Comparison of ENCODE assay signal across 3 cellular contexts in the genomic region with DNA sequence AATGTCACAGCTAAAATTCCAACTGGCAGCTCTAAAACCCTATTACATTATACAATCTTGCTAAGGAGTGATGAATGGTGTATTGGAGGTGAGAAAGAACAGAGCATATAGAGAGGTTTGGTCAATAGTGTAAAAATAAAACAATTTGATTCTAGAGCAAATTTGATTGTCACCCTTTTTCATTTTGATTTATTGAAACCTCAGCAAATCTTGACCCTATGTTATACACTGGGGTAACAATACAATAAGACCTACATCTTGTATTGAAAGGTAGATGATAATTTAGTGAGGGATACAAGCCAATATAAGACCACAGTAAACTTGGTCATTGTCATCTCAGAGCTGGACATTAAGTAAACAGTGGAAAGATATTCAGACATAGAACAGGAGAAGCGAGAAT.
A peak's percentile ranks its signal among the peaks of the same experiment; 100 is the strongest.
TF ChIP-seq lines count a peak whose summit lies in the region.

No MANE protein-coding gene starts in this region.

TF ChIP-seq in HepG2, 621 proteins besides CTCF, POLR2A, EP300 and RAD21:
- peak; percentile 77 to 83 for TF ChIP-seq MAFK (conservative IDR thresholded peaks at IDR 0.05 in 1 of 2, IDR thresholded peaks at IDR 0.05 in 1 of 2; ENCODE audit: low read length in 2 of 2)
- no peak for TF ChIP-seq ZBTB20 (CRISPR knock-in tag; IDR thresholded peaks at IDR 0.05; ENCODE audit: borderline replicate concordance, low read depth)
- TF ChIP-seq MAFF (IDR thresholded peaks at IDR 0.05; ENCODE audit: low read depth, low read length): peak; percentile 79

TF ChIP-seq in IMR-90, 13 proteins besides CTCF, POLR2A, EP300 and RAD21:
- peak; percentile 66 for TF ChIP-seq MAFK (IDR thresholded peaks at IDR 0.05; ENCODE audit: low read depth, low read length)
- TF ChIP-seq RCOR1 (IDR thresholded peaks at IDR 0.05; ENCODE audit: insufficient replicate concordance, low read length): no peak

TF ChIP-seq in K562, 482 proteins besides CTCF, POLR2A, EP300 and RAD21:
- TF ChIP-seq POLR2AphosphoS2 (IDR thresholded peaks at IDR 0.05; ENCODE audit: low read length): no peak
- TF ChIP-seq ZNF316 (IDR thresholded peaks at IDR 0.05): peak; percentile 3; the same call in 1 of the 2 replicates
- TF ChIP-seq, protein P1, sequence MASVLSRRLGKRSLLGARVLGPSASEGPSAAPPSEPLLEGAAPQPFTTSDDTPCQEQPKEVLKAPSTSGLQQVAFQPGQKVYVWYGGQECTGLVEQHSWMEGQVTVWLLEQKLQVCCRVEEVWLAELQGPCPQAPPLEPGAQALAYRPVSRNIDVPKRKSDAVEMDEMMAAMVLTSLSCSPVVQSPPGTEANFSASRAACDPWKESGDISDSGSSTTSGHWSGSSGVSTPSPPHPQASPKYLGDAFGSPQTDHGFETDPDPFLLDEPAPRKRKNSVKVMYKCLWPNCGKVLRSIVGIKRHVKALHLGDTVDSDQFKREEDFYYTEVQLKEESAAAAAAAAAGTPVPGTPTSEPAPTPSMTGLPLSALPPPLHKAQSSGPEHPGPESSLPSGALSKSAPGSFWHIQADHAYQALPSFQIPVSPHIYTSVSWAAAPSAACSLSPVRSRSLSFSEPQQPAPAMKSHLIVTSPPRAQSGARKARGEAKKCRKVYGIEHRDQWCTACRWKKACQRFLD (CRISPR knock-in tag; IDR thresholded peaks at IDR 0.05): no peak
- no peak for TF ChIP-seq ZNF174 (CRISPR knock-in tag; IDR thresholded peaks at IDR 0.05)
